ENCODE assay signal across 1 cellular context in the genomic region with DNA sequence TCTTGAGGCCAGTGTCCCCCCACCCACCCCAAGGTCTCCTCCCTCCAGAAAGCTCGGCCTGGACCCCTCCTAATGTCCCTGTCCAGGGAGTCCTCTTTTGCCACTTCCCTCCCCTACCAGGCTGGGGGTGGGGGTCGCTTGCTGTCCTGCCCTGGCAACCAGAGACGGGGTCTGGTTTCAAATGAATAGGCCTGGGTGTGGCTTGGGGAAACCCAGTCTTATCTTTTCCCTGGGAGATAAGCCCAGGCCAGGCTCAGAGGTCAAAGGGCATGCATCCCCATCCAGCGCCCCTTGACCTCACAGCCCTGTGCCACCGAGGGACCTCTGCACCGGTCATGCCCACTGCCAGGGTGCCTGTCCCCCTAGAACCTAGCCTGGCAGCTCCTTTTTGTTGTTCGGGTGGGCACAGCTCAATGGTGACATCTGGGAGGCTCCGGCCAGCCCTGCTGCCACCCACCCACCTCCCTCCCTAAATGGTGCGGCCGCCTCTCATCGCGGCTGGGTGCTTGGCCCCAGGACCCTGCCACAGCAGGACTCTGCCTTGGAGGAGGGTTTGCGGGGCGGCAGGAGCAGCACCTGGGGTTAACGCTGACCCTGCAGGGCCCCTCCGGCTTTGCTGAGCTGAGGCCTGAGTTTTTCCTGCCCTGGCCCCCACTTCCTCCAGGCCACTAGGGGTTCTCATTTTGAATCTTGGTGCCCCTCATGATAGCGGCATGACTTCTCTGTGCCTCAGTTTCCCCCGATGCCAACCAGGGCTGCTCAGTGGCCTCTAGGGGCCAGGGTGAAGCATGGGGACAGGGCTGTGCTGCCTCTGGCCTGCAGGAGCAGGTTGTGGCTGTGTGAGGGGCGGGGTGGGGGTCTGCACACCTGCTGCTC.
TF ChIP-seq lines count a peak whose summit lies in the region.

No MANE protein-coding gene starts in this region.

TF ChIP-seq in HepG2, 621 proteins besides CTCF, POLR2A, EP300 and RAD21 (continued from another document):
- peak; percentile 6 for TF ChIP-seq PATZ1 (CRISPR knock-in tag; IDR thresholded peaks at IDR 0.05)
- TF ChIP-seq ZNF274 (CRISPR knock-in tag; IDR thresholded peaks at IDR 0.05), result 0 out of 2 replicates have a peak, but pooled peaks have one; percentile 35
- peak; percentile 68; the same call in 1 of the 2 replicates for TF ChIP-seq HNF4A (CRISPR knock-in tag; IDR thresholded peaks at IDR 0.05)
- TF ChIP-seq HINFP (CRISPR knock-in tag; IDR thresholded peaks at IDR 0.05; ENCODE audit: low read depth), result no peak
- peak; percentile 52; the same call in 1 of the 2 replicates for TF ChIP-seq HNF4G (IDR thresholded peaks at IDR 0.05; ENCODE audit: borderline replicate concordance, low read depth, low read length)
- TF ChIP-seq HNF4G (CRISPR knock-in tag; IDR thresholded peaks at IDR 0.05; ENCODE audit: borderline replicate concordance, low read depth), result no peak
- TF ChIP-seq, protein P1, sequence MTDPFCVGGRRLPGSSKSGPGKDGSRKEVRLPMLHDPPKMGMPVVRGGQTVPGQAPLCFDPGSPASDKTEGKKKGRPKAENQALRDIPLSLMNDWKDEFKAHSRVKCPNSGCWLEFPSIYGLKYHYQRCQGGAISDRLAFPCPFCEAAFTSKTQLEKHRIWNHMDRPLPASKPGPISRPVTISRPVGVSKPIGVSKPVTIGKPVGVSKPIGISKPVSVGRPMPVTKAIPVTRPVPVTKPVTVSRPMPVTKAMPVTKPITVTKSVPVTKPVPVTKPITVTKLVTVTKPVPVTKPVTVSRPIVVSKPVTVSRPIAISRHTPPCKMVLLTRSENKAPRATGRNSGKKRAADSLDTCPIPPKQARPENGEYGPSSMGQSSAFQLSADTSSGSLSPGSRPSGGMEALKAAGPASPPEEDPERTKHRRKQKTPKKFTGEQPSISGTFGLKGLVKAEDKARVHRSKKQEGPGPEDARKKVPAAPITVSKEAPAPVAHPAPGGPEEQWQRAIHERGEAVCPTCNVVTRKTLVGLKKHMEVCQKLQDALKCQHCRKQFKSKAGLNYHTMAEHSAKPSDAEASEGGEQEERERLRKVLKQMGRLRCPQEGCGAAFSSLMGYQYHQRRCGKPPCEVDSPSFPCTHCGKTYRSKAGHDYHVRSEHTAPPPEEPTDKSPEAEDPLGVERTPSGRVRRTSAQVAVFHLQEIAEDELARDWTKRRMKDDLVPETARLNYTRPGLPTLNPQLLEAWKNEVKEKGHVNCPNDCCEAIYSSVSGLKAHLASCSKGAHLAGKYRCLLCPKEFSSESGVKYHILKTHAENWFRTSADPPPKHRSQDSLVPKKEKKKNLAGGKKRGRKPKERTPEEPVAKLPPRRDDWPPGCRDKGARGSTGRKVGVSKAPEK (CRISPR knock-in tag; IDR thresholded peaks at IDR 0.05; ENCODE audit: borderline replicate concordance), result no peak
- TF ChIP-seq, protein P2, sequence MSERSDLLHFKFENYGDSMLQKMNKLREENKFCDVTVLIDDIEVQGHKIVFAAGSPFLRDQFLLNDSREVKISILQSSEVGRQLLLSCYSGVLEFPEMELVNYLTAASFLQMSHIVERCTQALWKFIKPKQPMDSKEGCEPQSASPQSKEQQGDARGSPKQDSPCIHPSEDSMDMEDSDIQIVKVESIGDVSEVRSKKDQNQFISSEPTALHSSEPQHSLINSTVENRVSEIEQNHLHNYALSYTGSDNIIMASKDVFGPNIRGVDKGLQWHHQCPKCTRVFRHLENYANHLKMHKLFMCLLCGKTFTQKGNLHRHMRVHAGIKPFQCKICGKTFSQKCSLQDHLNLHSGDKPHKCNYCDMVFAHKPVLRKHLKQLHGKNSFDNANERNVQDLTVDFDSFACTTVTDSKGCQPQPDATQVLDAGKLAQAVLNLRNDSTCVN (CRISPR knock-in tag; IDR thresholded peaks at IDR 0.05; ENCODE audit: borderline replicate concordance), result no peak
- no peak for TF ChIP-seq ZNF431 (CRISPR knock-in tag; IDR thresholded peaks at IDR 0.05; ENCODE audit: borderline replicate concordance, low read depth)
- TF ChIP-seq POLR2G (IDR thresholded peaks at IDR 0.05; ENCODE audit: low read depth, low read length), result 0 out of 2 replicates have a peak, but pooled peaks have one; percentile 36
- TF ChIP-seq DBP (CRISPR knock-in tag; IDR thresholded peaks at IDR 0.05; ENCODE audit: not compliant biosample characterization), result no peak
- TF ChIP-seq RBFOX2 (IDR thresholded peaks at IDR 0.05; ENCODE audit: low read depth, low read length), result peak; percentile 56
- TF ChIP-seq, protein P3, sequence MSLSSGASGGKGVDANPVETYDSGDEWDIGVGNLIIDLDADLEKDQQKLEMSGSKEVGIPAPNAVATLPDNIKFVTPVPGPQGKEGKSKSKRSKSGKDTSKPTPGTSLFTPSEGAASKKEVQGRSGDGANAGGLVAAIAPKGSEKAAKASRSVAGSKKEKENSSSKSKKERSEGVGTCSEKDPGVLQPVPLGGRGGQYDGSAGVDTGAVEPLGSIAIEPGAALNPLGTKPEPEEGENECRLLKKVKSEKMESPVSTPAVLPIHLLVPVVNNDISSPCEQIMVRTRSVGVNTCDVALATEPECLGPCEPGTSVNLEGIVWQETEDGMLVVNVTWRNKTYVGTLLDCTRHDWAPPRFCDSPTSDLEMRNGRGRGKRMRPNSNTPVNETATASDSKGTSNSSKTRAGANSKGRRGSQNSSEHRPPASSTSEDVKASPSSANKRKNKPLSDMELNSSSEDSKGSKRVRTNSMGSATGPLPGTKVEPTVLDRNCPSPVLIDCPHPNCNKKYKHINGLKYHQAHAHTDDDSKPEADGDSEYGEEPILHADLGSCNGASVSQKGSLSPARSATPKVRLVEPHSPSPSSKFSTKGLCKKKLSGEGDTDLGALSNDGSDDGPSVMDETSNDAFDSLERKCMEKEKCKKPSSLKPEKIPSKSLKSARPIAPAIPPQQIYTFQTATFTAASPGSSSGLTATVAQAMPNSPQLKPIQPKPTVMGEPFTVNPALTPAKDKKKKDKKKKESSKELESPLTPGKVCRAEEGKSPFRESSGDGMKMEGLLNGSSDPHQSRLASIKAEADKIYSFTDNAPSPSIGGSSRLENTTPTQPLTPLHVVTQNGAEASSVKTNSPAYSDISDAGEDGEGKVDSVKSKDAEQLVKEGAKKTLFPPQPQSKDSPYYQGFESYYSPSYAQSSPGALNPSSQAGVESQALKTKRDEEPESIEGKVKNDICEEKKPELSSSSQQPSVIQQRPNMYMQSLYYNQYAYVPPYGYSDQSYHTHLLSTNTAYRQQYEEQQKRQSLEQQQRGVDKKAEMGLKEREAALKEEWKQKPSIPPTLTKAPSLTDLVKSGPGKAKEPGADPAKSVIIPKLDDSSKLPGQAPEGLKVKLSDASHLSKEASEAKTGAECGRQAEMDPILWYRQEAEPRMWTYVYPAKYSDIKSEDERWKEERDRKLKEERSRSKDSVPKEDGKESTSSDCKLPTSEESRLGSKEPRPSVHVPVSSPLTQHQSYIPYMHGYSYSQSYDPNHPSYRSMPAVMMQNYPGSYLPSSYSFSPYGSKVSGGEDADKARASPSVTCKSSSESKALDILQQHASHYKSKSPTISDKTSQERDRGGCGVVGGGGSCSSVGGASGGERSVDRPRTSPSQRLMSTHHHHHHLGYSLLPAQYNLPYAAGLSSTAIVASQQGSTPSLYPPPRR (CRISPR knock-in tag; IDR thresholded peaks at IDR 0.05; ENCODE audit: borderline replicate concordance), result no peak
- TF ChIP-seq JUND (CRISPR knock-in tag; IDR thresholded peaks at IDR 0.05), result no peak
- TF ChIP-seq ESRRA (CRISPR knock-in tag; IDR thresholded peaks at IDR 0.05; ENCODE audit: low read depth), result no peak
- TF ChIP-seq NRL (CRISPR knock-in tag; IDR thresholded peaks at IDR 0.05; ENCODE audit: borderline replicate concordance), result 0 out of 2 replicates have a peak, but pooled peaks have one; percentile 43
- peak; percentile 48 for TF ChIP-seq RBM39 (IDR thresholded peaks at IDR 0.05; ENCODE audit: low read depth, low read length, poor library complexity, severe bottlenecking)
- no peak for TF ChIP-seq TCF7 (IDR thresholded peaks at IDR 0.05; ENCODE audit: low read depth)
- TF ChIP-seq, protein P4, sequence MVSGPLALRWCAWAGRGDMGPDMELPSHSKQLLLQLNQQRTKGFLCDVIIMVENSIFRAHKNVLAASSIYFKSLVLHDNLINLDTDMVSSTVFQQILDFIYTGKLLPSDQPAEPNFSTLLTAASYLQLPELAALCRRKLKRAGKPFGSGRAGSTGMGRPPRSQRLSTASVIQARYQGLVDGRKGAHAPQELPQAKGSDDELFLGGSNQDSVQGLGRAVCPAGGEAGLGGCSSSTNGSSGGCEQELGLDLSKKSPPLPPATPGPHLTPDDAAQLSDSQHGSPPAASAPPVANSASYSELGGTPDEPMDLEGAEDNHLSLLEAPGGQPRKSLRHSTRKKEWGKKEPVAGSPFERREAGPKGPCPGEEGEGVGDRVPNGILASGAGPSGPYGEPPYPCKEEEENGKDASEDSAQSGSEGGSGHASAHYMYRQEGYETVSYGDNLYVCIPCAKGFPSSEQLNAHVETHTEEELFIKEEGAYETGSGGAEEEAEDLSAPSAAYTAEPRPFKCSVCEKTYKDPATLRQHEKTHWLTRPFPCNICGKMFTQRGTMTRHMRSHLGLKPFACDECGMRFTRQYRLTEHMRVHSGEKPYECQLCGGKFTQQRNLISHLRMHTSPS (CRISPR knock-in tag; IDR thresholded peaks at IDR 0.05; ENCODE audit: low read depth), result 0 out of 2 replicates have a peak, but pooled peaks have one; percentile 55
- TF ChIP-seq CHD4 (IDR thresholded peaks at IDR 0.05; ENCODE audit: borderline replicate concordance, low read length), result no peak
- TF ChIP-seq MTA1 (CRISPR knock-in tag; IDR thresholded peaks at IDR 0.05; ENCODE audit: borderline replicate concordance), result 0 out of 2 replicates have a peak, but pooled peaks have one; percentile 28
- no peak for TF ChIP-seq RFXAP (CRISPR knock-in tag; IDR thresholded peaks at IDR 0.05; ENCODE audit: borderline replicate concordance)
- TF ChIP-seq NCOA2 (CRISPR knock-in tag; IDR thresholded peaks at IDR 0.05), result no peak
- no peak for TF ChIP-seq ZSCAN5A (CRISPR knock-in tag; IDR thresholded peaks at IDR 0.05; ENCODE audit: borderline replicate concordance)
- TF ChIP-seq AGO2 (optimal IDR thresholded peaks at IDR 0.05; ENCODE audit: low read depth, low read length), result peak; percentile 95
- no peak for TF ChIP-seq ZNF33B (CRISPR knock-in tag; IDR thresholded peaks at IDR 0.05)
- TF ChIP-seq SETDB1 (CRISPR knock-in tag; IDR thresholded peaks at IDR 0.05; ENCODE audit: borderline replicate concordance), result no peak
